20 cellular contexts compared by ENCODE assay signal in genomic region chr13:52187029-52187423, GRCh38. TPM values are rescaled to one million over a fixed set of nuclear protein-coding genes. Genes with fewer than 3 reads are reported as not detected.
A peak's percentile ranks its signal among the peaks of the same experiment; 100 is the strongest.
DNase-seq lines count a peak whose midpoint lies in the region; ATAC-seq and TF ChIP-seq lines count a peak whose summit lies in the region.
"Had no signal": no experiment of that assay in that cellular context is flagged by ENCODE, and none has a peak within 500 bp of the region (broad histone marks: within the 10 kb centered on the region; RNA-seq: fewer than 3 reads in every experiment).

No MANE protein-coding gene starts in this region.

- no peak overlapping the region for H2BK120ac ChIP-seq in IMR-90 (ENCODE audit: low read depth, low read length)

- no peak overlapping the region for H2BK20ac ChIP-seq in IMR-90 (ENCODE audit: low read depth, low read length)

- no peak overlapping the region for H3K4me2 ChIP-seq in IMR-90 (ENCODE audit: low read depth, low read length)
- H3K4me2 ChIP-seq in smooth muscle cell: peak overlapping the region; percentile 70
- H3K4me2 ChIP-seq: neural progenitor cell had no signal

- peaks cover 27% of the 10 kb centered on the region for H3K4me1 Mint-ChIP-seq in activated CD8-positive, alpha-beta T cell treated with anti-CD3 and anti-CD28 coated beads, Interleukin-2, amount 10 ng/mL, durations not matched to agents 7 days and 5 days (ENCODE audit: low read depth)
- H3K4me1 Mint-ChIP-seq in activated CD8-positive, alpha-beta T cell treated with anti-CD3 and anti-CD28 coated beads for 36 hours (ENCODE audit: low read depth): peaks cover 30% of the 10 kb centered on the region
- H3K4me1 Mint-ChIP-seq: WTC11 had no signal

- H3K23ac ChIP-seq in IMR-90 (ENCODE audit: low read depth, low read length): peak overlapping the region; percentile 60; the same call in 1 of the 2 replicates

- H3K9me3 ChIP-seq in IMR-90 (ENCODE audit: control insufficient read depth, insufficient read depth, low read length): no peaks in the 10 kb centered on the region
- H3K9me3 ChIP-seq in cardiac muscle cell (ENCODE audit: low read depth): no peaks in the 10 kb centered on the region
- no peaks in the 10 kb centered on the region for H3K9me3 ChIP-seq in smooth muscle cell (replicated peaks; ENCODE audit: low read depth)
- H3K9me3 ChIP-seq: sigmoid colon, transverse colon had no signal

- H3K18ac ChIP-seq in IMR-90 (ENCODE audit: low read depth, low read length): no peak overlapping the region

- H2AK9ac ChIP-seq in IMR-90 (replicated peaks; ENCODE audit: low read depth, low read length, poor library complexity): no peak overlapping the region

- no peak for TF ChIP-seq CTCF in activated CD8-positive, alpha-beta T cell treated with anti-CD3 and anti-CD28 coated beads for 36 hours (IDR thresholded peaks at IDR 0.05)
- no peak for TF ChIP-seq CTCF in IMR-90 (conservative IDR thresholded peaks at IDR 0.05; ENCODE audit: low read depth, low read length)
- no peak for TF ChIP-seq CTCF in cardiac muscle cell (IDR thresholded peaks at IDR 0.05; ENCODE audit: low read depth, low read length)
- TF ChIP-seq CTCF in smooth muscle cell (IDR thresholded peaks at IDR 0.05; ENCODE audit: borderline replicate concordance, insufficient read depth, poor library complexity, severe bottlenecking): no peak

- peak overlapping the region; percentile 15 for H3K27ac Mint-ChIP-seq in activated CD8-positive, alpha-beta T cell treated with anti-CD3 and anti-CD28 coated beads, Interleukin-2, amount 10 ng/mL, durations not matched to agents 7 days and 5 days
- no peak overlapping the region for H3K27ac Mint-ChIP-seq in activated CD8-positive, alpha-beta T cell treated with anti-CD3 and anti-CD28 coated beads for 36 hours
- H3K27ac Mint-ChIP-seq: activated naive CD8-positive, alpha-beta T cell treated with anti-CD3 and anti-CD28 coated beads, Interleukin-2, amount 10 ng/mL, durations not matched to agents 7 days and 5 days; WTC11 had no signal

- in situ Hi-C loops in IMR-90 (cut with MboI; ENCODE audit: low sequenced_read_pairs): loop anchor here (25.0 kb wide), 1 partner anchor 450 kb away; the partner anchor contains the start of gene HNRNPA1L2

- H3K27ac ChIP-seq in IMR-90 (ENCODE audit: insufficient read depth, low read length): no peak overlapping the region
- H3K27ac ChIP-seq in cardiac muscle cell: peak overlapping the region; percentile 13
- peak overlapping the region; percentile 95 for H3K27ac ChIP-seq in smooth muscle cell (ENCODE audit: low read depth)
- H3K27ac ChIP-seq: C4-2B, neural progenitor cell, sigmoid colon, transverse colon had no signal

- H2AK5ac ChIP-seq in IMR-90 (ENCODE audit: low read depth, low read length): no peak overlapping the region

- no peak overlapping the region for H4K8ac ChIP-seq in IMR-90 (ENCODE audit: low read depth in 2 of 2, low read length in 2 of 2)

- H3K36me3 ChIP-seq in IMR-90 (ENCODE audit: control insufficient read depth, insufficient read depth, low read length): peaks cover 15% of the 10 kb centered on the region
- H3K36me3 ChIP-seq in cardiac muscle cell: peaks cover 6% of the 10 kb centered on the region
- peaks cover 3% of the 10 kb centered on the region for H3K36me3 ChIP-seq in smooth muscle cell (ENCODE audit: low read depth)
- H3K36me3 ChIP-seq: neural progenitor cell had no signal

- H3K9me3 Mint-ChIP-seq in activated CD8-positive, alpha-beta T cell treated with anti-CD3 and anti-CD28 coated beads, Interleukin-2, amount 10 ng/mL, durations not matched to agents 7 days and 5 days (ENCODE audit: insufficient read depth): no peaks in the 10 kb centered on the region
- H3K9me3 Mint-ChIP-seq in activated CD8-positive, alpha-beta T cell treated with anti-CD3 and anti-CD28 coated beads for 36 hours: no peaks in the 10 kb centered on the region
- H3K9me3 Mint-ChIP-seq: activated naive CD8-positive, alpha-beta T cell treated with anti-CD3 and anti-CD28 coated beads, Interleukin-2, amount 10 ng/mL, durations not matched to agents 7 days and 5 days; neural progenitor cell; WTC11 had no signal

- BruUV-seq in IMR-90 (replicated peaks; lab: Mats Ljungman, UMichigan): no TSS peak

- no peak overlapping the region for H2BK15ac ChIP-seq in IMR-90 (ENCODE audit: low read depth, low read length)

- CTCF ChIA-PET in activated CD8-positive, alpha-beta T cell treated with anti-CD3 and anti-CD28 coated beads, Interleukin-2, amount 10 ng/mL, durations not matched to agents 7 days and 5 days (lab: Charles Lee): no interaction called here
- CTCF ChIA-PET in activated CD8-positive, alpha-beta T cell treated with anti-CD3 and anti-CD28 coated beads for 36 hours (lab: Charles Lee): interaction anchor here (0.6 kb wide), 1 partner anchor 323 kb away, joined by 3 read pairs; no protein-coding TSS in a partner anchor
- CTCF ChIA-PET in IMR-90 (lab: Yijun Ruan, JAX): no interaction called here

- H3K4me3 Mint-ChIP-seq in activated CD8-positive, alpha-beta T cell treated with anti-CD3 and anti-CD28 coated beads, Interleukin-2, amount 10 ng/mL, durations not matched to agents 7 days and 5 days: no peak overlapping the region
- H3K4me3 Mint-ChIP-seq in activated CD8-positive, alpha-beta T cell treated with anti-CD3 and anti-CD28 coated beads for 36 hours: no peak overlapping the region
- H3K4me3 Mint-ChIP-seq: activated naive CD8-positive, alpha-beta T cell treated with anti-CD3 and anti-CD28 coated beads, Interleukin-2, amount 10 ng/mL, durations not matched to agents 7 days and 5 days; WTC11 had no signal

- H2BK5ac ChIP-seq in IMR-90 (ENCODE audit: low read depth, low read length, poor library complexity, severe bottlenecking): no peak overlapping the region

- dilution Hi-C loops in IMR-90 (cut with HindIII; ENCODE audit: low sequenced_read_pairs, unreplicated experiment): no loop called here

- no peak overlapping the region for H3K4ac ChIP-seq in IMR-90 (ENCODE audit: low read depth, low read length)

- peaks cover 4% of the 10 kb centered on the region for H3F3A ChIP-seq in smooth muscle cell (ENCODE audit: low read depth)

- H3K4me3 ChIP-seq in IMR-90 (ENCODE audit: insufficient read depth, low read depth, low read length) (no peak overlapping the region), cardiac muscle cell (no peak overlapping the region), smooth muscle cell (no peak overlapping the region)
- H3K4me3 ChIP-seq: neural progenitor cell, sigmoid colon, transverse colon had no signal

- H3K27me3 Mint-ChIP-seq in activated CD8-positive, alpha-beta T cell treated with anti-CD3 and anti-CD28 coated beads, Interleukin-2, amount 10 ng/mL, durations not matched to agents 7 days and 5 days (ENCODE audit: low read depth): no peaks in the 10 kb centered on the region
- H3K27me3 Mint-ChIP-seq in activated CD8-positive, alpha-beta T cell treated with anti-CD3 and anti-CD28 coated beads for 36 hours: no peaks in the 10 kb centered on the region
- H3K27me3 Mint-ChIP-seq: activated naive CD8-positive, alpha-beta T cell treated with anti-CD3 and anti-CD28 coated beads, Interleukin-2, amount 10 ng/mL, durations not matched to agents 7 days and 5 days had no signal

- intact Hi-C loops in activated CD8-positive, alpha-beta T cell treated with anti-CD3 and anti-CD28 coated beads for 36 hours (cut with micrococcal nuclease): no loop called here
- intact Hi-C loops in IMR-90 (cut with micrococcal nuclease): no loop called here

- POLR2A ChIA-PET in activated CD8-positive, alpha-beta T cell treated with anti-CD3 and anti-CD28 coated beads, Interleukin-2, amount 10 ng/mL, durations not matched to agents 7 days and 5 days (lab: Charles Lee): no interaction called here
- POLR2A ChIA-PET in activated CD8-positive, alpha-beta T cell treated with anti-CD3 and anti-CD28 coated beads for 36 hours (lab: Charles Lee): no interaction called here
- POLR2A ChIA-PET in IMR-90 (lab: Charles Lee; ENCODE audit: unreplicated experiment): no interaction called here

- H4K20me1 ChIP-seq in IMR-90 (ENCODE audit: insufficient read depth, low read length): no peaks in the 10 kb centered on the region
- peaks cover 7% of the 10 kb centered on the region for H4K20me1 ChIP-seq in smooth muscle cell (ENCODE audit: low read depth)

- H2AFZ ChIP-seq in IMR-90 (replicated peaks; ENCODE audit: low read length, poor library complexity): no peak overlapping the region
- H2AFZ ChIP-seq in smooth muscle cell (ENCODE audit: low read depth): no peak overlapping the region
- H2AFZ ChIP-seq: neural progenitor cell had no signal

- H3K27me3 ChIP-seq in IMR-90 (ENCODE audit: control insufficient read depth, insufficient read depth, low read length) (no peaks in the 10 kb centered on the region), cardiac muscle cell (no peaks in the 10 kb centered on the region), smooth muscle cell (ENCODE audit: low read depth) (no peaks in the 10 kb centered on the region)
- H3K27me3 ChIP-seq: neural progenitor cell, sigmoid colon, transverse colon had no signal

- peaks cover 3% of the 10 kb centered on the region; the same call in 1 of the 2 replicates for H3K9me1 ChIP-seq in IMR-90 (ENCODE audit: insufficient read depth, low read length)

- H3K36me3 Mint-ChIP-seq in activated CD8-positive, alpha-beta T cell treated with anti-CD3 and anti-CD28 coated beads, Interleukin-2, amount 10 ng/mL, durations not matched to agents 7 days and 5 days (ENCODE audit: low read depth): peaks cover 21% of the 10 kb centered on the region
- peaks cover 15% of the 10 kb centered on the region for H3K36me3 Mint-ChIP-seq in activated CD8-positive, alpha-beta T cell treated with anti-CD3 and anti-CD28 coated beads for 36 hours (ENCODE audit: low read depth)

- H4K91ac ChIP-seq in IMR-90 (ENCODE audit: insufficient read depth, low read depth, low read length): no peak overlapping the region

- H3K9ac ChIP-seq in IMR-90 (ENCODE audit: low read depth, low read length) (no peak overlapping the region), smooth muscle cell (ENCODE audit: low read depth) (peak overlapping the region; percentile 49)
- H3K9ac ChIP-seq: neural progenitor cell had no signal

- no peak for TF ChIP-seq RAD21 in IMR-90 (IDR thresholded peaks at IDR 0.05; ENCODE audit: low read length)

- peaks cover 9 to 10% of the 10 kb centered on the region in 2 experiments; a peak in 2 of 4 replicates for H3K79me1 ChIP-seq in IMR-90 (ENCODE audit: low read depth in 1 of 2, low read length in 2 of 2)

- WGBS in IMR-90 (ENCODE audit: extremely low coverage in 2 of 2, insufficient read length in 1 of 2), 2 experiments: no CpG with 5 or more reads among the region's 1 CpG
- WGBS in smooth muscle cell (ENCODE audit: low lambda C conversion rate): 96% methylated on average over 1 of the region's 1 CpG

- no peak overlapping the region for H4K5ac ChIP-seq in IMR-90 (ENCODE audit: low read depth, low read length)

- ATAC-seq in activated CD8-positive, alpha-beta T cell treated with anti-CD3 and anti-CD28 coated beads, Interleukin-2, amount 10 ng/mL, durations not matched to agents 7 days and 5 days: no peak
- ATAC-seq in activated CD8-positive, alpha-beta T cell treated with anti-CD3 and anti-CD28 coated beads for 36 hours: no peak
- ATAC-seq in IMR-90 (ENCODE audit: low read depth): no peak
- ATAC-seq in GM18517 (IDR thresholded peaks at IDR 0.05; ENCODE audit: unreplicated experiment): no peak
- ATAC-seq: Panc1, WTC11 had no signal

- no peak for DNase-seq in activated CD8-positive, alpha-beta T cell treated with anti-CD3 and anti-CD28 coated beads, Interleukin-2, amount 10 ng/mL, durations not matched to agents 7 days and 5 days
- no peak for DNase-seq in activated CD8-positive, alpha-beta T cell treated with anti-CD3 and anti-CD28 coated beads for 36 hours
- DNase-seq in IMR-90: no peak
- no peak for DNase-seq in cardiac muscle cell (ENCODE audit: low read depth in 1 of 2, low spot score in 1 of 2)
- no peak for DNase-seq in smooth muscle cell (lab: John Stamatoyannopoulos, UW; ENCODE audit: unreplicated experiment)
- no peak for DNase-seq in NCI-H146 (lab: John Stamatoyannopoulos, UW)
- DNase-seq in kidney glomerular epithelial cell (lab: John Stamatoyannopoulos, UW): no peak
- DNase-seq: activated naive CD8-positive, alpha-beta T cell treated with anti-CD3 and anti-CD28 coated beads, Interleukin-2, amount 10 ng/mL, durations not matched to agents 7 days and 5 days; DMS79; NCI-H1092; NCI-H2171; sigmoid colon; stimulated activated CD4-positive, alpha-beta T cell treated with anti-CD3 and anti-CD28 coated beads, Interleukin-2, amount 100 ng/mL, for 48 hours; transverse colon had no signal

- H3K4me1 ChIP-seq in IMR-90 (ENCODE audit: control insufficient read depth, insufficient read depth, low read length) (0 out of 2 replicates have a peak, but pooled peaks cover 2% of the 10 kb centered on the region), cardiac muscle cell (ENCODE audit: low read depth) (peaks cover 13% of the 10 kb centered on the region), smooth muscle cell (ENCODE audit: low read depth) (peaks cover 5% of the 10 kb centered on the region)
- H3K4me1 ChIP-seq: neural progenitor cell had no signal

- H3K14ac ChIP-seq in IMR-90 (replicated peaks; ENCODE audit: low read depth, low read length): no peak overlapping the region

- H3K79me2 ChIP-seq in smooth muscle cell (ENCODE audit: low read depth): peaks cover 22% of the 10 kb centered on the region

- H3K56ac ChIP-seq in IMR-90 (ENCODE audit: extremely low read depth, insufficient read depth, low read length): no peak overlapping the region

- TF ChIP-seq POLR2A in IMR-90 (IDR thresholded peaks at IDR 0.05; ENCODE audit: low read depth, low read length): no peak

RNA-seq across cellular contexts. Expression of gene NEK3, which starts 27.6 kb away (rescaled TPM):
- 1 to 10 TPM in 1 of 2 experiments, under 1 TPM in 1; 0.39 to 2.5 TPM for total RNA-seq in activated CD8-positive, alpha-beta T cell treated with anti-CD3 and anti-CD28 coated beads, Interleukin-2, amount 10 ng/mL, durations not matched to agents 7 days and 5 days
- 1 to 10 TPM; 1.5 to 1.9 TPM for total RNA-seq in activated CD8-positive, alpha-beta T cell treated with anti-CD3 and anti-CD28 coated beads for 36 hours
- total RNA-seq in IMR-90 (2012; rRNA removed) (3.6 and 6.9 TPM in 2 replicates), cardiac muscle cell (14.2 and 16.1 TPM in 2 replicates), smooth muscle cell (24.4 and 24.5 TPM in 2 replicates)
- polyA plus RNA-seq in IMR-90 (2012; rRNA removed) (7.5 and 9.2 TPM in 2 replicates), cardiac muscle cell (18.3 and 20.6 TPM in 2 replicates), smooth muscle cell (26.0 and 33.8 TPM in 2 replicates)
- polyA plus RNA-seq in IMR-90 (2012; cell fraction: cytosol; rRNA removed): 1.1 and 3.0 TPM in 2 replicates
- 2.5 and 29.4 TPM in 2 replicates for polyA plus RNA-seq in IMR-90 (2012; cell fraction: nucleus; rRNA removed; ENCODE audit: low replicate concordance)

RNA-seq across cellular contexts. Expression of gene NEK5, which starts 58.2 kb away (rescaled TPM):
- total RNA-seq in activated CD8-positive, alpha-beta T cell treated with anti-CD3 and anti-CD28 coated beads, Interleukin-2, amount 10 ng/mL, durations not matched to agents 7 days and 5 days: not detected
- total RNA-seq in activated CD8-positive, alpha-beta T cell treated with anti-CD3 and anti-CD28 coated beads for 36 hours: under 1 TPM; 0.11 to 0.16 TPM
- total RNA-seq in IMR-90 (2012; rRNA removed) (under 0.01 TPM in 1 of 2 replicates, not detected in the other), cardiac muscle cell (0.33 TPM in 1 of 2 replicates, not detected in the other), smooth muscle cell (0.04 and 0.18 TPM in 2 replicates)
- polyA plus RNA-seq in IMR-90 (2012; rRNA removed) (0.03 TPM in 1 of 2 replicates, not detected in the other), cardiac muscle cell (0.34 and 0.71 TPM in 2 replicates), smooth muscle cell (0.29 and 0.43 TPM in 2 replicates)
- polyA plus RNA-seq in IMR-90 (2012; cell fraction: cytosol; rRNA removed): 0.01 TPM in 1 of 2 replicates, not detected in the other
- polyA plus RNA-seq in IMR-90 (2012; cell fraction: nucleus; rRNA removed; ENCODE audit: low replicate concordance): 0.07 TPM in 1 of 2 replicates, not detected in the other
- total RNA-seq: A172; activated naive CD8-positive, alpha-beta T cell treated with anti-CD3 and anti-CD28 coated beads, Interleukin-2, amount 10 ng/mL, durations not matched to agents 7 days and 5 days had no signal
